In the genomic region with DNA sequence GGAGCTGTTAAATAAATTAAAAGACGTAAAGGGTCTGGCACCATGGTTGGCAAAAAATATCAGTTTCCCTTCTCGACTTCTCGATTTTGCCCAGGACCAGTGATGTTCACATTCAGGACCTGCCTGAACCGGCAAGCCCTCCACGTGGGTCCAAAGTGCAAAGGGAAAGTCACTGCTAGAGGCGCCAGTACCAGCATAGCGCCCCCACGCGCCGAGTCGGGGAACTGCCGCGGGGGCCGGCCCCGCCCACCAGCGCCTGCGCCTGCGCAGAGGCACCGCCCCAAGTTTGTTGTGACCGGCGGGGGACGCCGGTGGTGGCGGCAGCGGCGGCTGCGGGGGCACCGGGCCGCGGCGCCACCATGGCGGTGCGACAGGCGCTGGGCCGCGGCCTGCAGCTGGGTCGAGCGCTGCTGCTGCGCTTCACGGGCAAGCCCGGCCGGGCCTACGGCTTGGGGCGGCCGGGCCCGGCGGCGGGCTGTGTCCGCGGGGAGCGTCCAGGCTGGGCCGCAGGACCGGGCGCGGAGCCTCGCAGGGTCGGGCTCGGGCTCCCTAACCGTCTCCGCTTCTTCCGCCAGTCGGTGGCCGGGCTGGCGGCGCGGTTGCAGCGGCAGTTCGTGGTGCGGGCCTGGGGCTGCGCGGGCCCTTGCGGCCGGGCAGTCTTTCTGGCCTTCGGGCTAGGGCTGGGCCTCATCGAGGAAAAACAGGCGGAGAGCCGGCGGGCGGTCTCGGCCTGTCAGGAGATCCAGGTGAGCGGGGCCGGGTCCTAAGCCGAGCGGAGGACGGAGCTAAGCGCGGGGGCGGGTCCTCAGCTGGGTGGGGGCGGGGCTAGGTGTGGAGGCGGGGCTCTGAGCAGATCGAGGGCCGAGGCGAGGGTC, we compare ENCODE assay signal across 8 cellular contexts. TPM values are rescaled to one million over a fixed set of nuclear protein-coding genes. Genes with fewer than 3 reads are reported as not detected.
DNase-seq lines count a peak whose midpoint lies in the region; ATAC-seq and TF ChIP-seq lines count a peak whose summit lies in the region.

A gene (plus strand): TSS at position 269 of the 875 bp plus-strand sequence. CDS start 91 bp downstream, at position 360.

- H4K20me1 ChIP-seq in fibroblast of lung (ENCODE audit: control insufficient read depth, extremely low read depth, insufficient read depth, low read length): no peaks in the 10 kb centered on the region

- H3K9ac ChIP-seq in fibroblast of lung (ENCODE audit: insufficient read depth, low read length): peak within 1 kb of the TSS; percentile 79

- peak within 1 kb of the TSS; percentile 88 for H3K4me3 Mint-ChIP-seq in activated T-helper 17 cell treated with anti-CD3 and anti-CD28 coated beads, Interleukin-2, amount 50 U/mL, for 72 hours
- H3K4me3 Mint-ChIP-seq in naive B cell: peak within 1 kb of the TSS; percentile 88 to 96 (median 94)
- H3K4me3 Mint-ChIP-seq in stimulated activated effector memory CD8-positive, alpha-beta T cell treated with anti-CD3 and anti-CD28 coated beads, Interleukin-12 subunit alpha, Interleukin-12 subunit beta, amount 100 ng/mL, for 72 hours: peak within 1 kb of the TSS; percentile 79

- ATAC-seq in GM19351 (IDR thresholded peaks at IDR 0.05; ENCODE audit: unreplicated experiment) (peak; percentile 77), naive B cell (ENCODE audit: low read depth in 2 of 2) (peak; percentile 88 to 89)
- ATAC-seq in activated T-helper 17 cell treated with anti-CD3 and anti-CD28 coated beads, Interleukin-2, amount 50 U/mL, for 72 hours (replicated peaks): peak; percentile 88
- ATAC-seq in stimulated activated effector memory CD8-positive, alpha-beta T cell treated with anti-CD3 and anti-CD28 coated beads, Interleukin-12 subunit alpha, Interleukin-12 subunit beta, amount 100 ng/mL, for 72 hours: peak; percentile 84

- no peaks in the 10 kb centered on the region for H3K4me1 Mint-ChIP-seq in activated T-helper 17 cell treated with anti-CD3 and anti-CD28 coated beads, Interleukin-2, amount 50 U/mL, for 72 hours
- H3K4me1 Mint-ChIP-seq in naive B cell: peaks cover 0 to 20% (median 17%) of the 10 kb centered on the region in 3 donors
- H3K4me1 Mint-ChIP-seq in stimulated activated effector memory CD8-positive, alpha-beta T cell treated with anti-CD3 and anti-CD28 coated beads, Interleukin-12 subunit alpha, Interleukin-12 subunit beta, amount 100 ng/mL, for 72 hours: peaks cover 16% of the 10 kb centered on the region

- peak within 1 kb of the TSS; percentile 100 for H3K4me2 ChIP-seq in fibroblast of lung (ENCODE audit: extremely low read depth, insufficient read depth, low read length)

- H3K9me3 ChIP-seq in Peyer's patch (no peaks in the 10 kb centered on the region), fibroblast of lung (ENCODE audit: control insufficient read depth, insufficient read depth, low read depth, low read length) (no peaks in the 10 kb centered on the region)

- H3K4me3 ChIP-seq in Jurkat, Clone E6-1 (ENCODE audit: low read length): peak within 1 kb of the TSS; percentile 80
- H3K4me3 ChIP-seq in Peyer's patch (peak within 1 kb of the TSS; percentile 87 to 99 (median 98)), fibroblast of lung (replicated peaks in 1 of 4; ENCODE audit: control extremely low read depth in 1 of 4, insufficient read depth in 1 of 4, low read depth in 3 of 4, low read length in 4 of 4) (peak within 1 kb of the TSS; percentile 79 to 96 (median 86))

- peak within 1 kb of the TSS; percentile 83 for H2AFZ ChIP-seq in fibroblast of lung (ENCODE audit: low read length)

- TF ChIP-seq CTCF in Peyer's patch (IDR thresholded peaks at IDR 0.05) (peak; percentile 96 to 100 (median 100)), fibroblast of lung (conservative IDR thresholded peaks at IDR 0.05 in 1 of 2, IDR thresholded peaks at IDR 0.05 in 1 of 2; ENCODE audit: low read depth in 1 of 2, low read length in 2 of 2) (peak; percentile 75 to 82)

- H3K27ac ChIP-seq in Peyer's patch (peak within 1 kb of the TSS; percentile 90 to 96 (median 94)), fibroblast of lung (ENCODE audit: insufficient read depth, low read length) (peak within 1 kb of the TSS; percentile 65)

- DNase-seq in Ammon's horn (ENCODE audit: low spot score): peak; percentile 70
- peak; percentile 59 for DNase-seq in Jurkat, Clone E6-1 (ENCODE audit: low read depth, low spot score)
- peak; percentile 78 to 96 (median 89) for DNase-seq in Peyer's patch
- peak; percentile 62 to 66 for DNase-seq in fibroblast of lung (ENCODE audit: low read depth in 2 of 2)
- DNase-seq in naive B cell: peak; percentile 89
- peak; percentile 99 for DNase-seq in stimulated activated effector memory CD8-positive, alpha-beta T cell treated with anti-CD3 and anti-CD28 coated beads, Interleukin-12 subunit alpha, Interleukin-12 subunit beta, amount 100 ng/mL, for 72 hours (ENCODE audit: low spot score in 2 of 2)

- peaks cover under 1% of the 10 kb centered on the region for H3K36me3 Mint-ChIP-seq in activated T-helper 17 cell treated with anti-CD3 and anti-CD28 coated beads, Interleukin-2, amount 50 U/mL, for 72 hours (ENCODE audit: low read depth)
- no peaks in the 10 kb centered on the region for H3K36me3 Mint-ChIP-seq in naive B cell
- H3K36me3 Mint-ChIP-seq in stimulated activated effector memory CD8-positive, alpha-beta T cell treated with anti-CD3 and anti-CD28 coated beads, Interleukin-12 subunit alpha, Interleukin-12 subunit beta, amount 100 ng/mL, for 72 hours: peaks cover under 1% of the 10 kb centered on the region

- no peaks in the 10 kb centered on the region for H3K27me3 Mint-ChIP-seq in activated T-helper 17 cell treated with anti-CD3 and anti-CD28 coated beads, Interleukin-2, amount 50 U/mL, for 72 hours
- peaks cover 0 to under 1% (median 0%) of the 10 kb centered on the region in 3 donors for H3K27me3 Mint-ChIP-seq in naive B cell

- H3K4me1 ChIP-seq in Peyer's patch (peaks cover 0 to 11% (median 4%) of the 10 kb centered on the region in 4 donors), fibroblast of lung (ENCODE audit: control insufficient read depth, extremely low read depth, insufficient read depth, low read length) (peaks cover 4% of the 10 kb centered on the region)

- H3K27ac Mint-ChIP-seq in activated T-helper 17 cell treated with anti-CD3 and anti-CD28 coated beads, Interleukin-2, amount 50 U/mL, for 72 hours: peak within 1 kb of the TSS; percentile 81
- peak within 1 kb of the TSS; percentile 51 to 90 (median 78) for H3K27ac Mint-ChIP-seq in naive B cell
- peak within 1 kb of the TSS; percentile 75 for H3K27ac Mint-ChIP-seq in stimulated activated effector memory CD8-positive, alpha-beta T cell treated with anti-CD3 and anti-CD28 coated beads, Interleukin-12 subunit alpha, Interleukin-12 subunit beta, amount 100 ng/mL, for 72 hours

- H3K36me3 ChIP-seq in Peyer's patch (peaks cover 0 to 11% (median 0%) of the 10 kb centered on the region in 3 donors), fibroblast of lung (ENCODE audit: control insufficient read depth, insufficient read depth, low read length) (no peaks in the 10 kb centered on the region)

- no peaks in the 10 kb centered on the region for H3K79me2 ChIP-seq in fibroblast of lung (ENCODE audit: control insufficient read depth, insufficient read depth, low read length)

- H3K27me3 ChIP-seq in Peyer's patch (no peaks in the 10 kb centered on the region), fibroblast of lung (ENCODE audit: control insufficient read depth, insufficient read depth, low read length) (no peaks in the 10 kb centered on the region)

- no peaks in the 10 kb centered on the region for H3K9me3 Mint-ChIP-seq in activated T-helper 17 cell treated with anti-CD3 and anti-CD28 coated beads, Interleukin-2, amount 50 U/mL, for 72 hours
- peaks cover 0 to 11% (median 8%) of the 10 kb centered on the region in 7 donors for H3K9me3 Mint-ChIP-seq in naive B cell
- H3K9me3 Mint-ChIP-seq in stimulated activated effector memory CD8-positive, alpha-beta T cell treated with anti-CD3 and anti-CD28 coated beads, Interleukin-12 subunit alpha, Interleukin-12 subunit beta, amount 100 ng/mL, for 72 hours: no peaks in the 10 kb centered on the region

- peak; percentile 33 to 92 for TF ChIP-seq POLR2A in Peyer's patch (IDR thresholded peaks at IDR 0.05)

RNA-seq across cellular contexts. Expression of the gene that starts here (rescaled TPM):
- 28.5 TPM for polyA plus RNA-seq in Jurkat, Clone E6-1 (2012; ENCODE audit: insufficient read depth, insufficient read length)
- total RNA-seq in Peyer's patch (10 to 100 TPM; 71.8 to 96.1 (median 89.4) TPM), fibroblast of lung (87.8 and 106 TPM in 2 replicates)
- 1 to 10 TPM; 4.1 to 4.6 TPM for total RNA-seq in activated T-helper 17 cell treated with anti-CD3 and anti-CD28 coated beads, Interleukin-2, amount 50 U/mL, for 72 hours
- polyA plus RNA-seq in fibroblast of lung (36.9 and 51.9 TPM in 2 replicates), naive B cell (ENCODE audit: low read depth in 6 of 6) (10 to 100 TPM in 5 of 6 donors, 1 to 10 TPM in 1; 9.1 to 21.0 (median 16.2) TPM)
- 49.2 and 62.7 TPM in 2 replicates for polyA plus RNA-seq in fibroblast of lung (2012)
- polyA minus RNA-seq in fibroblast of lung (ENCODE audit: low replicate concordance): 28.7 and 41.0 TPM in 2 replicates

Comparison
In these comparisons a context has a peak if more than half of its experiments do, and no peak if none do; other contexts are left out.
1. Peak in every context shown above with its lines: DNase-seq, ATAC-seq, H3K4me3 ChIP-seq and H3K27ac ChIP-seq.
2. RNA of the gene that starts here (total RNA-seq): 87.8 to 106 TPM in fibroblast of lung and 71.8 to 96.1 TPM in Peyer's patch; 4.1 to 4.6 TPM in activated T-helper 17 cell treated with anti-CD3 and anti-CD28 coated beads, Interleukin-2, amount 50 U/mL, for 72 hours; every median in the first group is over 10 times any median in the second.